15 cellular contexts compared by ENCODE assay signal in genomic region chr22:31923166-31923565, GRCh38. TPM values are rescaled to one million over a fixed set of nuclear protein-coding genes. Genes with fewer than 3 reads are reported as not detected.
DNase-seq lines count a peak whose midpoint lies in the region; ATAC-seq, FAIRE-seq and TF ChIP-seq lines count a peak whose summit lies in the region.
"Had no signal": no experiment of that assay in that cellular context is flagged by ENCODE, and none has a peak within 500 bp of the region (broad histone marks: within the 10 kb centered on the region; RNA-seq: fewer than 3 reads in every experiment).

No MANE protein-coding gene starts in this region.

- intact Hi-C loops in HepG2 (cut with micrococcal nuclease; ENCODE audit: unreplicated experiment): no loop called here
- intact Hi-C loops in tibial artery (cut with DNase I; ENCODE audit: low total_unique reads): no loop called here

- no peaks in the 10 kb centered on the region for H3K79me2 ChIP-seq in HepG2 (ENCODE audit: insufficient read depth, low read length)

- peak overlapping the region; percentile 38 for H3K4me2 ChIP-seq in HepG2 (ENCODE audit: low read depth, low read length)

- no peak overlapping the region for H3K4me3 ChIP-seq in HepG2 (replicated peaks in 1 of 3; ENCODE audit: insufficient read depth in 1 of 3, low read depth in 2 of 3, low read length in 3 of 3)
- H3K4me3 ChIP-seq in tibial artery: no peak overlapping the region
- H3K4me3 ChIP-seq: skin epidermis had no signal

- POLR2A ChIA-PET in HepG2 (lab: Yijun Ruan, JAX): no interaction called here

- H2AFZ ChIP-seq in HepG2 (ENCODE audit: low read length): no peak overlapping the region

- no peak for TF ChIP-seq POLR2A in HepG2 (IDR thresholded peaks at IDR 0.05; ENCODE audit: insufficient read depth in 1 of 2, low read depth in 2 of 2, low read length in 2 of 2)

- no TSS peak for BruUV-seq in HepG2 (replicated peaks; lab: Mats Ljungman, UMichigan)

- no peaks in the 10 kb centered on the region for H3K9me3 ChIP-seq in HepG2 (ENCODE audit: low read length)
- H3K9me3 ChIP-seq in tibial artery: no peaks in the 10 kb centered on the region

- no peak for TF ChIP-seq RAD21 in HepG2 (CRISPR knock-in tag; IDR thresholded peaks at IDR 0.05)

- H3K4me1 ChIP-seq in HepG2 (ENCODE audit: insufficient read depth, low read length) (peaks cover 46% of the 10 kb centered on the region), tibial artery (no peaks in the 10 kb centered on the region)

- WGBS in HepG2 (ENCODE audit: low lambda C conversion rate): 7% methylated on average over 5 of the region's 5 CpGs

- ATAC-seq in HepG2 (no peak), GM21390 (IDR thresholded peaks at IDR 0.05; ENCODE audit: unreplicated experiment) (no peak), GM19023 (IDR thresholded peaks at IDR 0.05; ENCODE audit: unreplicated experiment) (no peak)
- ATAC-seq: T-cell had no signal

- CTCF ChIA-PET in HepG2 (lab: Yijun Ruan, JAX; ENCODE audit: low intra/inter-chr PET ratio, low total read pairs): no interaction called here

- in situ Hi-C loops in HepG2 (cut with HindIII; ENCODE audit: extremely low pct_ligation_motif_present, low pct_unique_long_range_greater_than_20kb): no loop called here

- peak; percentile 42 to 70 for DNase-seq in NOMO-1 (lab: John Stamatoyannopoulos, UW; ENCODE audit: unreplicated experiment in 2 of 2)
- DNase-seq in caudate nucleus (lab: John Stamatoyannopoulos, UW): peak in 8 of 61 donors; percentile 12 to 32 (median 19)
- no peak for DNase-seq in HepG2 (ENCODE audit: low spot score)
- DNase-seq in tibial artery: peak; percentile 74
- DNase-seq in NCI-H1417 (lab: John Stamatoyannopoulos, UW): no peak
- no peak for DNase-seq in middle frontal gyrus (ENCODE audit: extremely low spot score, low spot score)
- DNase-seq: activated gamma-delta T cell, brain microvascular endothelial cell, NCI-H1417 treated with DMSO at 0.1 percent for 48 hours, NCI-H526 treated with DMSO at 0.1 percent for 48 hours, T-cell had no signal

- TF ChIP-seq EP300 in HepG2 (IDR thresholded peaks at IDR 0.05; ENCODE audit: low read depth in 2 of 2, low read length in 2 of 2) (no peak), HepG2 (CRISPR knock-in tag; IDR thresholded peaks at IDR 0.05; ENCODE audit: borderline replicate concordance) (no peak)

- TF ChIP-seq CTCF in HepG2 (CRISPR knock-in tag; IDR thresholded peaks at IDR 0.05) (no peak), tibial artery (IDR thresholded peaks at IDR 0.05) (no peak)

- no peaks in the 10 kb centered on the region; a peak in 1 of 5 replicates for H3K27me3 ChIP-seq in HepG2 (ENCODE audit: control insufficient read depth in 1 of 2, insufficient read depth in 2 of 2, low read length in 2 of 2)
- H3K27me3 ChIP-seq in tibial artery: peaks cover 0 to 11% of the 10 kb centered on the region in 2 donors
- H3K27me3 ChIP-seq: brain microvascular endothelial cell had no signal

- no peaks in the 10 kb centered on the region for H4K20me1 ChIP-seq in HepG2 (ENCODE audit: insufficient read depth, low read length)

- FAIRE-seq in HepG2 (lab: Jason Lieb, UNC): no peak

- H3K27ac ChIP-seq in caudate nucleus (ENCODE audit: low read depth, low read length): peak overlapping the region; percentile 39
- H3K27ac ChIP-seq in HepG2 (ENCODE audit: extremely low read length, insufficient read depth, low read length): no peak overlapping the region
- no peak overlapping the region for H3K27ac ChIP-seq in tibial artery
- H3K27ac ChIP-seq: brain microvascular endothelial cell, epithelial cell of prostate had no signal

- no peak overlapping the region; the same call in 1 of the 2 replicates for H3K9ac ChIP-seq in HepG2 (ENCODE audit: insufficient read depth, low read depth, low read length)

- H3K36me3 ChIP-seq in HepG2 (replicated peaks in 1 of 2; ENCODE audit: control insufficient read depth in 1 of 2, insufficient read depth in 2 of 2, low read length in 2 of 2): no peaks in the 10 kb centered on the region
- H3K36me3 ChIP-seq in tibial artery: no peaks in the 10 kb centered on the region
- H3K36me3 ChIP-seq: brain microvascular endothelial cell had no signal

TF ChIP-seq in HepG2, 621 proteins besides CTCF, POLR2A, EP300 and RAD21 (continues in another document):
- TF ChIP-seq KLF13 (CRISPR knock-in tag; IDR thresholded peaks at IDR 0.05) (no peak), RBM22 (optimal IDR thresholded peaks at IDR 0.05; ENCODE audit: low read length) (no peak), IRF2 (CRISPR knock-in tag; IDR thresholded peaks at IDR 0.05) (no peak), ASH2L (IDR thresholded peaks at IDR 0.05; ENCODE audit: insufficient read length, low read depth, low read length) (no peak), ZNF556 (CRISPR knock-in tag; IDR thresholded peaks at IDR 0.05; ENCODE audit: borderline replicate concordance) (no peak), CBX1 (IDR thresholded peaks at IDR 0.05; ENCODE audit: low read depth) (no peak), DNMT3B (CRISPR knock-in tag; conservative IDR thresholded peaks at IDR 0.05) (no peak), SKI (IDR thresholded peaks at IDR 0.05; ENCODE audit: partially characterized antibody) (no peak), ZMYM2 (CRISPR knock-in tag; IDR thresholded peaks at IDR 0.05) (no peak), ZNF569 (CRISPR knock-in tag; IDR thresholded peaks at IDR 0.05; ENCODE audit: borderline replicate concordance) (no peak), ZNF792 (CRISPR knock-in tag; IDR thresholded peaks at IDR 0.05) (no peak), HNF4G (IDR thresholded peaks at IDR 0.05; ENCODE audit: borderline replicate concordance, low read depth, low read length) (no peak), HNF4G (CRISPR knock-in tag; IDR thresholded peaks at IDR 0.05; ENCODE audit: borderline replicate concordance, low read depth) (no peak), ZNF160 (CRISPR knock-in tag; IDR thresholded peaks at IDR 0.05) (no peak)
- TF ChIP-seq, protein P1, sequence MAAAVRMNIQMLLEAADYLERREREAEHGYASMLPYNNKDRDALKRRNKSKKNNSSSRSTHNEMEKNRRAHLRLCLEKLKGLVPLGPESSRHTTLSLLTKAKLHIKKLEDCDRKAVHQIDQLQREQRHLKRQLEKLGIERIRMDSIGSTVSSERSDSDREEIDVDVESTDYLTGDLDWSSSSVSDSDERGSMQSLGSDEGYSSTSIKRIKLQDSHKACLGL (CRISPR knock-in tag; IDR thresholded peaks at IDR 0.05): no peak
- TF ChIP-seq, protein P2, sequence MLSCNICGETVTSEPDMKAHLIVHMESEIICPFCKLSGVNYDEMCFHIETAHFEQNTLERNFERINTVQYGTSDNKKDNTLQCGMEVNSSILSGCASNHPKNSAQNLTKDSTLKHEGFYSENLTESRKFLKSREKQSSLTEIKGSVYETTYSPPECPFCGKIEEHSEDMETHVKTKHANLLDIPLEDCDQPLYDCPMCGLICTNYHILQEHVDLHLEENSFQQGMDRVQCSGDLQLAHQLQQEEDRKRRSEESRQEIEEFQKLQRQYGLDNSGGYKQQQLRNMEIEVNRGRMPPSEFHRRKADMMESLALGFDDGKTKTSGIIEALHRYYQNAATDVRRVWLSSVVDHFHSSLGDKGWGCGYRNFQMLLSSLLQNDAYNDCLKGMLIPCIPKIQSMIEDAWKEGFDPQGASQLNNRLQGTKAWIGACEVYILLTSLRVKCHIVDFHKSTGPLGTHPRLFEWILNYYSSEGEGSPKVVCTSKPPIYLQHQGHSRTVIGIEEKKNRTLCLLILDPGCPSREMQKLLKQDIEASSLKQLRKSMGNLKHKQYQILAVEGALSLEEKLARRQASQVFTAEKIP (CRISPR knock-in tag; IDR thresholded peaks at IDR 0.05; ENCODE audit: borderline replicate concordance): no peak
- TF ChIP-seq, protein P3, sequence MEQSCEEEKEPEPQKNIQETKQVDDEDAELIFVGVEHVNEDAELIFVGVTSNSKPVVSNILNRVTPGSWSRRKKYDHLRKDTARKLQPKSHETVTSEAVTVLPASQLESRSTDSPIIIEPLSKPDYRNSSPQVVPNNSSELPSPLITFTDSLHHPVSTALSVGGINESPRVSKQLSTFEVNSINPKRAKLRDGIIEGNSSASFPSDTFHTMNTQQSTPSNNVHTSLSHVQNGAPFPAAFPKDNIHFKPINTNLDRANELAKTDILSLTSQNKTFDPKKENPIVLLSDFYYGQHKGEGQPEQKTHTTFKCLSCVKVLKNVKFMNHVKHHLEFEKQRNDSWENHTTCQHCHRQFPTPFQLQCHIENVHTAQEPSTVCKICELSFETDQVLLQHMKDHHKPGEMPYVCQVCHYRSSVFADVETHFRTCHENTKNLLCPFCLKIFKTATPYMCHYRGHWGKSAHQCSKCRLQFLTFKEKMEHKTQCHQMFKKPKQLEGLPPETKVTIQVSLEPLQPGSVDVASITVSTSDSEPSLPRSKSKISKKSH (CRISPR knock-in tag; IDR thresholded peaks at IDR 0.05; ENCODE audit: borderline replicate concordance): no peak

RNA-seq across cellular contexts. Expression of gene YWHAH, which starts 21.2 kb away (rescaled TPM):
- total RNA-seq in HepG2 (2016; rRNA removed; fragmentation: Illumina TruSeq; extraction: Trizol): 92.7 and 112 TPM in 2 replicates
- 20.0 and 24.6 TPM in 2 replicates for total RNA-seq in HepG2 (2016; cell fraction: cytosol; rRNA removed; fragmentation: Illumina TruSeq; extraction: Trizol; ENCODE audit: low read depth)
- total RNA-seq in HepG2 (2016; cell fraction: insoluble cytoplasmic fraction; rRNA removed; fragmentation: Illumina TruSeq; extraction: Trizol): 93.8 and 101 TPM in 2 replicates
- total RNA-seq in HepG2 (2016; cell fraction: membrane; rRNA removed; fragmentation: Illumina TruSeq; extraction: Trizol): 56.3 and 62.2 TPM in 2 replicates
- total RNA-seq in HepG2 (2016; cell fraction: nucleus; rRNA removed; fragmentation: Illumina TruSeq; extraction: Trizol): 30.2 and 35.4 TPM in 2 replicates
- polyA plus RNA-seq in HepG2 (2011; rRNA removed): 35.6 and 40.9 TPM in 2 replicates
- 38.6 and 45.7 TPM in 2 replicates for polyA plus RNA-seq in HepG2 (2011; cell fraction: cytosol; rRNA removed)
- polyA plus RNA-seq in HepG2 (2011; cell fraction: nucleus; rRNA removed): 17.5 and 20.3 TPM in 2 replicates
- polyA plus RNA-seq in HepG2 (2012): 78.8 and 95.2 TPM in 2 replicates
- polyA plus RNA-seq in HepG2 (2016; cell fraction: cytosol; fragmentation: Illumina TruSeq; extraction: Trizol; ENCODE audit: low read depth): 19.0 and 24.6 TPM in 2 replicates
- polyA plus RNA-seq in HepG2 (2016; cell fraction: insoluble cytoplasmic fraction; fragmentation: Illumina TruSeq; extraction: Trizol; ENCODE audit: low read depth): 117 and 129 TPM in 2 replicates
- 43.9 and 52.9 TPM in 2 replicates for polyA plus RNA-seq in HepG2 (2016; cell fraction: membrane; fragmentation: Illumina TruSeq; extraction: Trizol; ENCODE audit: low read depth)
- 57.2 and 66.4 TPM in 2 replicates for polyA plus RNA-seq in HepG2 (2016; cell fraction: nucleus; fragmentation: Illumina TruSeq; extraction: Trizol; ENCODE audit: insufficient read depth, low read depth)
- polyA minus RNA-seq in HepG2 (2011; rRNA and poly(A)+ RNA removed; ENCODE audit: low replicate concordance): 18.0 and 27.7 TPM in 2 replicates
- 24.6 and 31.3 TPM in 2 replicates for polyA minus RNA-seq in HepG2 (2011; cell fraction: cytosol; rRNA and poly(A)+ RNA removed)
- polyA minus RNA-seq in HepG2 (2011; cell fraction: nucleus; rRNA and poly(A)+ RNA removed): 12.7 and 18.4 TPM in 2 replicates

Comparison
In these comparisons a context has a peak if more than half of its experiments do, and no peak if none do; other contexts are left out.
1. DNase-seq: peak in NOMO-1 (2 of 2) and tibial artery (2 of 2); none in HepG2 (single experiment), NCI-H1417 (0 of 3) and middle frontal gyrus (single experiment).